In the genomic region with DNA sequence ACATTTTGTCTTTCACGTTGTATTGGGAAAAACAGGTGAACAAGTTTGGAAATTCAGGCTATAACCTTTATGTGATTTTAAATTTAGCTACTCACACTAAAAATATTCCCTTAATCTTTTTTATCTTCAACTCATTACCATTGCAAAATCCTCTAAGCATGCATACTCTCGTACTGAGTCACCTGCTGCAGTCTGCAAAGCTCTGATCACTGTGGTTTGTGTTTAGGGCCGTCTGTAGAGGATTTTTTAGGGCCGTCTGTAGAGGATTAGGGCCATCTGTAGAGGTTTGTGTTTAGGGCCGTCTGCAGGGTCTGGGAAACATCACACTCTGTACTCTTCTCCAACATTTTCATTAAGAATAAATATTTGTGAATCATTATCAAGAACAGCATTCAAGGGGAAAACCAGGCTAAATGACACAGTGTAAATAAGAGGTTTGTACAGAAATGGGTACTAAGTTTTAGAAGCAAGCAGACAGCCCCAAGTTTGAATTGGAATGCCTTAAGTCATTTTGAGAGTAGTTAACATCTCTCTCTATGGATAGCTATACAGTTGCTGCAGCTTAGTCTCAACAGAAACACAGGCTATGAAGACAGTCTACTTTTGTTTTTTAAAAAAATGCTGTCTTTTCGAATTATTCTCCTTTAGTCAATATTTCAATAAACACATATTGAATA, we compare ENCODE assay signal across 8 cellular contexts.
DNase-seq lines count a peak whose midpoint lies in the region; ATAC-seq and TF ChIP-seq lines count a peak whose summit lies in the region.
"Had no signal": no experiment of that assay in that cellular context is flagged by ENCODE, and none has a peak within 500 bp of the region (broad histone marks: within the 10 kb centered on the region; RNA-seq: fewer than 3 reads in every experiment).

No MANE protein-coding gene starts in this region.

- DNase-seq in MG63 (peak; percentile 76), fibroblast of lung (ENCODE audit: low read depth in 2 of 2) (peak; percentile 94 to 95), stromal cell of bone marrow (ENCODE audit: low read depth) (peak; percentile 77), epidermal melanocyte (ENCODE audit: insufficient read length, low spot score) (no peak), activated gamma-delta T cell (lab: John Stamatoyannopoulos, UW) (no peak), ureter (ENCODE audit: low spot score) (no peak)
- DNase-seq: naive B cell had no signal

- TF ChIP-seq CTCF in fibroblast of lung (conservative IDR thresholded peaks at IDR 0.05 in 1 of 2, IDR thresholded peaks at IDR 0.05 in 1 of 2; ENCODE audit: low read depth in 1 of 2, low read length in 2 of 2) = peak in 1 of 2 donors; percentile 10

- H2AFZ ChIP-seq in fibroblast of lung (ENCODE audit: low read length) = no peak overlapping the region

- no peaks in the 10 kb centered on the region for H3K27me3 ChIP-seq in MG63
- H3K27me3 ChIP-seq in fibroblast of lung (ENCODE audit: control insufficient read depth, insufficient read depth, low read length) = no peaks in the 10 kb centered on the region

- H4K20me1 ChIP-seq in fibroblast of lung (ENCODE audit: control insufficient read depth, extremely low read depth, insufficient read depth, low read length) = no peaks in the 10 kb centered on the region

- H3K4me2 ChIP-seq in fibroblast of lung (ENCODE audit: extremely low read depth, insufficient read depth, low read length) = peak overlapping the region; percentile 74

- H3K4me1 ChIP-seq in fibroblast of lung (ENCODE audit: control insufficient read depth, extremely low read depth, insufficient read depth, low read length) = peaks cover 20% of the 10 kb centered on the region

- peak; percentile 69 for ATAC-seq in GM21529 (IDR thresholded peaks at IDR 0.05; ENCODE audit: unreplicated experiment)

- H3K79me2 ChIP-seq in fibroblast of lung (ENCODE audit: control insufficient read depth, insufficient read depth, low read length) = no peaks in the 10 kb centered on the region

- peak overlapping the region; percentile 39 for H3K27ac ChIP-seq in fibroblast of lung (ENCODE audit: insufficient read depth, low read length)

- no peak overlapping the region for H3K4me3 ChIP-seq in MG63
- no peak overlapping the region for H3K4me3 ChIP-seq in fibroblast of lung (replicated peaks in 1 of 4; ENCODE audit: control extremely low read depth in 1 of 4, insufficient read depth in 1 of 4, low read depth in 3 of 4, low read length in 4 of 4)

- H3K9me3 ChIP-seq in MG63 = peaks cover 4% of the 10 kb centered on the region
- H3K9me3 ChIP-seq in fibroblast of lung (ENCODE audit: control insufficient read depth, insufficient read depth, low read depth, low read length) = no peaks in the 10 kb centered on the region

- H3K9ac ChIP-seq in fibroblast of lung (ENCODE audit: insufficient read depth, low read length) = no peak overlapping the region

- H3K36me3 ChIP-seq in MG63 (no peaks in the 10 kb centered on the region), fibroblast of lung (ENCODE audit: control insufficient read depth, insufficient read depth, low read length) (no peaks in the 10 kb centered on the region)

Comparison
In these comparisons a context has a peak if more than half of its experiments do, and no peak if none do; other contexts are left out.
1. DNase-seq: peak in MG63 (single experiment), fibroblast of lung (2 of 2) and stromal cell of bone marrow (single experiment); none in epidermal melanocyte (single experiment), activated gamma-delta T cell (single experiment) and ureter (single experiment).